Comparison of ENCODE assay signal across 20 cellular contexts in the genomic region with DNA sequence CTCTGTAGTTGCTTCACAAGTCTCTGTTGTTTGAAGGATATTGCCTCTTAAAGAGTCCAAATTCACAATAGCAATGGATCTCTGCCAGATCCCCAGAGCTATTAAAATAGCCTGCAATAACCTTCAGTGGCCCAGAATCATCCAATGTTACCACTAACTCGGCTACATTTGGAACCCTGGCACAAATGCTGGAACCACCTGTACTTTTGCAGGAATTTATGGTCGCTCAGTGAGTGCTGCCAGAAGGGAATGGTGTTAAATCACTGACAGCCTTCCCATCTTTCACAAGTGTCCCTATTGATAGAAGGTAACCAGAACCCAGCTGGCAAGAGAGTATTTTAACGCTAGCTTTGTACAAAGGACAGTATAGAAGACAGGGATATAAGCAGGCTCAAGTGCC.
"Had no signal": no experiment of that assay in that cellular context is flagged by ENCODE, and none has a peak within 500 bp of the region (broad histone marks: within the 10 kb centered on the region; RNA-seq: fewer than 3 reads in every experiment).

No MANE protein-coding gene starts in this region.

- DNase-seq: activated CD4-positive, alpha-beta T cell treated with anti-CD3 and anti-CD28 coated beads for 48 hours; activated CD4-positive, CD25-positive, alpha-beta regulatory T cell; activated CD8-positive, alpha-beta T cell treated with anti-CD3 and anti-CD28 coated beads for 36 hours; activated naive CD4-positive, alpha-beta T cell treated with Interleukin-2 at 50 U/mL for 16 hours; activated naive CD8-positive, alpha-beta T cell treated with anti-CD3 and anti-CD28 coated beads, Interleukin-2, amount 10 ng/mL, durations not matched to agents 7 days and 5 days; activated T-cell treated with anti-CD3 and anti-CD28 coated beads, Interleukin-2, amount 50 U/mL, for 1 hour; amygdala; body of pancreas; erythroblast; foreskin melanocyte; kidney; mesendoderm; natural killer cell; ovary; stimulated activated CD4-positive, alpha-beta T cell treated with anti-CD3 and anti-CD28 coated beads, Interleukin-2, amount 100 ng/mL, for 24 hours; stimulated activated naive CD4-positive, alpha-beta T cell treated with Interleukin-2 at 50 U/mL for 16 hours; T-cell; T-helper 9 cell; tibial artery had no signal

- H3K4me1 ChIP-seq: body of pancreas, tibial artery had no signal

- ATAC-seq: activated CD8-positive, alpha-beta T cell treated with anti-CD3 and anti-CD28 coated beads for 36 hours; body of pancreas; natural killer cell; T-cell had no signal

- H3K36me3 ChIP-seq: ovary, tibial artery had no signal

- H3K27ac ChIP-seq: body of pancreas, coronary artery, ovary, tibial artery had no signal

- H3K27me3 ChIP-seq: body of pancreas, ovary, tibial artery had no signal

- H3K4me3 ChIP-seq: body of pancreas, coronary artery, ovary, tibial artery had no signal

- H3K9me3 ChIP-seq: body of pancreas, ovary, tibial artery had no signal
